ENCODE assay signal across 9 cellular contexts in the genomic region with DNA sequence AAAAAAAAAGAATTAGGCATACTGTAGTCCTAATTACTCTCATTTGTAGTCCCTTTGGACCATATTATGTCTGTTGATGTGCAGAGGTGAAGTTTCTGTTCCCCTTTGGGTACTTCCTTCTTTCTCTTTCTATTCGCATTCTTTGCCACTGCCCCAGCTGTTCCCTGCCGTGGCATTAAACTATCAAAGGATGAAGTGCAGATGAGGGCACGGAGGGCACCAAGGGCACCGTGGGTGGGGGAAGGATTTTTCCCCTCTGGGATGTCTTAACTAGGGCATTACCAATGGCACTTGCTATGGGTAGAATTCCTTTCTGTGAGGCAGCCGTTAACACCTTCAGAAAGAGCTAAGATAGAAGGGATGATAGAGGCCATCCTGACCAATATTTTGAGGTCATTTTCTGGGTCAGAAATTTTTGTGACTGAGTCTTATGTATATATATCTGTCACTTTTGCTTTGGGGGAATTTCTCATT. TPM values are rescaled to one million over a fixed set of nuclear protein-coding genes. Genes with fewer than 3 reads are reported as not detected.
DNase-seq lines count a peak whose midpoint lies in the region; ATAC-seq lines count a peak whose summit lies in the region.
"Had no signal": no experiment of that assay in that cellular context is flagged by ENCODE, and none has a peak within 500 bp of the region (broad histone marks: within the 10 kb centered on the region; RNA-seq: fewer than 3 reads in every experiment).

No MANE protein-coding gene starts in this region.

- peaks cover 0 to 2% of the 10 kb centered on the region in 2 donors for H3K27me3 Mint-ChIP-seq in natural killer cell treated with Interleukin-12 subunit alpha and Interleukin-12 subunit beta and Interleukin-15 and Interleukin-18, amount 100 ng/mL, for 72 hours

- peak; percentile 87 for ATAC-seq in GM18909 (IDR thresholded peaks at IDR 0.05; ENCODE audit: poor library complexity, unreplicated experiment)
- peak; percentile 86 for ATAC-seq in HG02678 (IDR thresholded peaks at IDR 0.05; ENCODE audit: unreplicated experiment)
- peak; percentile 30 to 39 for ATAC-seq in natural killer cell treated with Interleukin-12 subunit alpha and Interleukin-12 subunit beta and Interleukin-15 and Interleukin-18, amount 100 ng/mL, for 72 hours
- ATAC-seq: HCT116 had no signal

- no peaks in the 10 kb centered on the region for H3K9me3 Mint-ChIP-seq in natural killer cell treated with Interleukin-12 subunit alpha and Interleukin-12 subunit beta and Interleukin-15 and Interleukin-18, amount 100 ng/mL, for 72 hours

- H3K36me3 Mint-ChIP-seq in natural killer cell treated with Interleukin-12 subunit alpha and Interleukin-12 subunit beta and Interleukin-15 and Interleukin-18, amount 100 ng/mL, for 72 hours = no peaks in the 10 kb centered on the region

- peak overlapping the region in 1 of 2 donors; percentile 72 for H3K27ac Mint-ChIP-seq in natural killer cell treated with Interleukin-12 subunit alpha and Interleukin-12 subunit beta and Interleukin-15 and Interleukin-18, amount 100 ng/mL, for 72 hours

- peaks cover 11 to 16% of the 10 kb centered on the region in 2 donors for H3K4me1 Mint-ChIP-seq in natural killer cell treated with Interleukin-12 subunit alpha and Interleukin-12 subunit beta and Interleukin-15 and Interleukin-18, amount 100 ng/mL, for 72 hours (ENCODE audit: low read depth in 2 of 2)

- peak overlapping the region; percentile 40 for H3K4me3 Mint-ChIP-seq in natural killer cell treated with Interleukin-12 subunit alpha and Interleukin-12 subunit beta and Interleukin-15 and Interleukin-18, amount 100 ng/mL, for 72 hours

- DNase-seq in MV-4-11 (lab: John Stamatoyannopoulos, UW) (peak; percentile 95), 8988T (no peak), NCI-H128 (lab: John Stamatoyannopoulos, UW; ENCODE audit: unreplicated experiment) (no peak), NCI-H1436 treated with DMSO at 0.1 percent for 48 hours (lab: John Stamatoyannopoulos, UW) (no peak), NCI-H2227 (lab: John Stamatoyannopoulos, UW; ENCODE audit: unreplicated experiment) (no peak)
- DNase-seq in natural killer cell treated with Interleukin-12 subunit alpha and Interleukin-12 subunit beta and Interleukin-15 and Interleukin-18, amount 100 ng/mL, for 72 hours (ENCODE audit: low spot score) = peak; percentile 16

RNA-seq across cellular contexts. Expression of gene MAPKAPK2, which starts 4.9 kb away (rescaled TPM):
- total RNA-seq in natural killer cell treated with Interleukin-12 subunit alpha and Interleukin-12 subunit beta and Interleukin-15 and Interleukin-18, amount 100 ng/mL, for 72 hours = 100 to 1,000 TPM; 104 to 115 TPM

RNA-seq across cellular contexts. Expression of gene DYRK3, which starts 44.4 kb away (rescaled TPM):
- total RNA-seq in natural killer cell treated with Interleukin-12 subunit alpha and Interleukin-12 subunit beta and Interleukin-15 and Interleukin-18, amount 100 ng/mL, for 72 hours = 1 to 10 TPM; 5.6 to 8.8 TPM

Comparison
In these comparisons a context has a peak if more than half of its experiments do, and no peak if none do; other contexts are left out.
1. ATAC-seq: peak in every context shown above with its lines; median percentile 87 in GM18909; 86 in HG02678; 34 in natural killer cell treated with Interleukin-12 subunit alpha and Interleukin-12 subunit beta and Interleukin-15 and Interleukin-18, amount 100 ng/mL, for 72 hours.
2. DNase-seq: peak in MV-4-11 (single experiment) and natural killer cell treated with Interleukin-12 subunit alpha and Interleukin-12 subunit beta and Interleukin-15 and Interleukin-18, amount 100 ng/mL, for 72 hours (single experiment); none in 8988T (single experiment), NCI-H128 (single experiment), NCI-H1436 treated with DMSO at 0.1 percent for 48 hours (single experiment) and NCI-H2227 (single experiment).